ENCODE assay signal across 20 cellular contexts in genomic region chr11:73171762-73172161, GRCh38. TPM values are rescaled to one million over a fixed set of nuclear protein-coding genes. Genes with fewer than 3 reads are reported as not detected.
"Had no signal": no experiment of that assay in that cellular context is flagged by ENCODE, and none has a peak within 500 bp of the region (broad histone marks: within the 10 kb centered on the region; RNA-seq: fewer than 3 reads in every experiment).

No MANE protein-coding gene starts in this region.

- H3K27me3 ChIP-seq: ascending aorta, breast epithelium, pancreas, upper lobe of right lung had no signal

- DNase-seq: activated CD4-positive, alpha-beta T cell treated with anti-CD3 and anti-CD28 coated beads for 1 hour; activated CD4-positive, alpha-beta T cell treated with anti-CD3 and anti-CD28 coated beads, Interleukin-2, amount 50 U/mL, for 4 hours; activated naive CD4-positive, alpha-beta T cell treated with Interleukin-2 at 50 U/mL for 16 hours; activated T-cell treated with anti-CD3 and anti-CD28 coated beads for 4 hours; effector memory CD4-positive, alpha-beta T cell; naive thymus-derived CD4-positive, alpha-beta T cell; stimulated activated CD4-positive, alpha-beta T cell treated with anti-CD3 and anti-CD28 coated beads, Interleukin-4, amount 100 ng/mL, for 4 hours; stimulated activated CD8-positive, alpha-beta memory T cell treated with anti-CD3 and anti-CD28 coated beads, Interleukin-4, amount 100 ng/mL, for 48 hours; stimulated activated naive CD8-positive, alpha-beta T cell treated with anti-CD3 and anti-CD28 coated beads, Interleukin-15, amount 100 ng/mL, for 72 hours; T-cell; upper lobe of right lung had no signal

- H3K27ac ChIP-seq: breast epithelium, pancreas, upper lobe of right lung, VCaP had no signal

- FAIRE-seq: frontal cortex, islet of Langerhans, pancreas had no signal

- H3K36me3 ChIP-seq: ascending aorta, breast epithelium, pancreas, upper lobe of right lung had no signal

- ATAC-seq: left lobe of liver; mucosa of descending colon; naive thymus-derived CD4-positive, alpha-beta T cell; pancreas; stimulated activated naive CD8-positive, alpha-beta T cell treated with anti-CD3 and anti-CD28 coated beads, Interleukin-15, amount 100 ng/mL, for 72 hours; T-cell; upper lobe of right lung had no signal

- H3K4me1 ChIP-seq: breast epithelium had no signal

- H3K4me3 ChIP-seq: ascending aorta, breast epithelium, mucosa of descending colon, pancreas, upper lobe of right lung had no signal

- H3K9me3 ChIP-seq: ascending aorta, breast epithelium, mucosa of descending colon, pancreas, upper lobe of right lung had no signal

RNA-seq across cellular contexts. Expression of gene P2RY2, which starts 46.3 kb away (rescaled TPM):
- total RNA-seq: frontal cortex, temporal lobe had no signal
- polyA plus RNA-seq: naive thymus-derived CD4-positive, alpha-beta T cell had no signal
